In the genomic region with DNA sequence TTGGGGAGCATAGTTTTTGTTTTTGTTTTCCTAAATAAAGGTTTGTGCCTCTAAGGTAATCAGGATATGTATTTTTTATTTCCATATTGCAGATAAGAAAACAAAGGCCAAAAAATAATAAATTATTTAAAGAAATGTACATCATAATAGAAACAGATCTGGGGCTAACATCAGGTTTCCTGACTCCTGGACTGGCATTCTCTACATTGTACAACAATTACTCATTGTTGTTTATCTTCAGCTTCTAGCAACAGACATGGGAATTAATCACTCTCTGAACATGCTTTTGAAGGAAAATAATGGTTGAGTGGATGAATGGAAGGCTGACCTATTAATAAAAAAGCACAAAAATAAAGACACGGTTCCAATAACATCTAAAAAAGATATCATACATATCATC, we compare ENCODE assay signal across 1 cellular context.
TF ChIP-seq lines count a peak whose summit lies in the region.

No MANE protein-coding gene starts in this region.

TF ChIP-seq in SK-N-SH, 30 proteins besides CTCF, POLR2A, EP300 and RAD21 (continued from another document):
- TF ChIP-seq MEF2A (IDR thresholded peaks at IDR 0.05; ENCODE audit: borderline replicate concordance, low read depth) (peak; percentile 23; the same call in 1 of the 2 replicates), SIN3A (IDR thresholded peaks at IDR 0.05; ENCODE audit: borderline replicate concordance, low read depth, low read length) (no peak), TEAD4 (IDR thresholded peaks at IDR 0.05; ENCODE audit: borderline replicate concordance, insufficient read depth) (peak; percentile 90), GATA2 (CRISPR knock-in tag; IDR thresholded peaks at IDR 0.05) (no peak), ELF1 (IDR thresholded peaks at IDR 0.05) (no peak), FOXM1 (IDR thresholded peaks at IDR 0.05; ENCODE audit: low read depth) (0 out of 2 replicates have a peak, but pooled peaks have one; percentile 46), GABPA (IDR thresholded peaks at IDR 0.05; ENCODE audit: low read depth) (no peak), RCOR1 (IDR thresholded peaks at IDR 0.05; ENCODE audit: low read length) (no peak), POLR2AphosphoS5 (IDR thresholded peaks at IDR 0.05; ENCODE audit: low read depth, low read length) (no peak; the same call in 1 of the 2 replicates), MXI1 (IDR thresholded peaks at IDR 0.05; ENCODE audit: low read depth, low read length) (no peak), RXRA (IDR thresholded peaks at IDR 0.05; ENCODE audit: borderline replicate concordance, low read depth) (0 out of 2 replicates have a peak, but pooled peaks have one; percentile 52), EZH2phosphoT487 (IDR thresholded peaks at IDR 0.05; ENCODE audit: borderline replicate concordance, low read depth) (no peak), JUND (IDR thresholded peaks at IDR 0.05) (peak; percentile 94), TAF1 (IDR thresholded peaks at IDR 0.05; ENCODE audit: borderline replicate concordance, low read depth, low read length) (no peak)
- TF ChIP-seq, protein P1, sequence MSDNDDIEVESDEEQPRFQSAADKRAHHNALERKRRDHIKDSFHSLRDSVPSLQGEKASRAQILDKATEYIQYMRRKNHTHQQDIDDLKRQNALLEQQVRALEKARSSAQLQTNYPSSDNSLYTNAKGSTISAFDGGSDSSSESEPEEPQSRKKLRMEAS (IDR thresholded peaks at IDR 0.05; ENCODE audit: low read depth) = 0 out of 2 replicates have a peak, but pooled peaks have one; percentile 32
- TF ChIP-seq, protein P2, sequence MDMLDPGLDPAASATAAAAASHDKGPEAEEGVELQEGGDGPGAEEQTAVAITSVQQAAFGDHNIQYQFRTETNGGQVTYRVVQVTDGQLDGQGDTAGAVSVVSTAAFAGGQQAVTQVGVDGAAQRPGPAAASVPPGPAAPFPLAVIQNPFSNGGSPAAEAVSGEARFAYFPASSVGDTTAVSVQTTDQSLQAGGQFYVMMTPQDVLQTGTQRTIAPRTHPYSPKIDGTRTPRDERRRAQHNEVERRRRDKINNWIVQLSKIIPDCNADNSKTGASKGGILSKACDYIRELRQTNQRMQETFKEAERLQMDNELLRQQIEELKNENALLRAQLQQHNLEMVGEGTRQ (IDR thresholded peaks at IDR 0.05; ENCODE audit: borderline replicate concordance, low read depth, low read length) = no peak
- TF ChIP-seq, protein P3, sequence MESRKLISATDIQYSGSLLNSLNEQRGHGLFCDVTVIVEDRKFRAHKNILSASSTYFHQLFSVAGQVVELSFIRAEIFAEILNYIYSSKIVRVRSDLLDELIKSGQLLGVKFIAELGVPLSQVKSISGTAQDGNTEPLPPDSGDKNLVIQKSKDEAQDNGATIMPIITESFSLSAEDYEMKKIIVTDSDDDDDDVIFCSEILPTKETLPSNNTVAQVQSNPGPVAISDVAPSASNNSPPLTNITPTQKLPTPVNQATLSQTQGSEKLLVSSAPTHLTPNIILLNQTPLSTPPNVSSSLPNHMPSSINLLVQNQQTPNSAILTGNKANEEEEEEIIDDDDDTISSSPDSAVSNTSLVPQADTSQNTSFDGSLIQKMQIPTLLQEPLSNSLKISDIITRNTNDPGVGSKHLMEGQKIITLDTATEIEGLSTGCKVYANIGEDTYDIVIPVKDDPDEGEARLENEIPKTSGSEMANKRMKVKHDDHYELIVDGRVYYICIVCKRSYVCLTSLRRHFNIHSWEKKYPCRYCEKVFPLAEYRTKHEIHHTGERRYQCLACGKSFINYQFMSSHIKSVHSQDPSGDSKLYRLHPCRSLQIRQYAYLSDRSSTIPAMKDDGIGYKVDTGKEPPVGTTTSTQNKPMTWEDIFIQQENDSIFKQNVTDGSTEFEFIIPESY (IDR thresholded peaks at IDR 0.05; ENCODE audit: borderline replicate concordance, low read depth) = peak; percentile 31; the same call in 1 of the 2 replicates
- TF ChIP-seq, protein P4, sequence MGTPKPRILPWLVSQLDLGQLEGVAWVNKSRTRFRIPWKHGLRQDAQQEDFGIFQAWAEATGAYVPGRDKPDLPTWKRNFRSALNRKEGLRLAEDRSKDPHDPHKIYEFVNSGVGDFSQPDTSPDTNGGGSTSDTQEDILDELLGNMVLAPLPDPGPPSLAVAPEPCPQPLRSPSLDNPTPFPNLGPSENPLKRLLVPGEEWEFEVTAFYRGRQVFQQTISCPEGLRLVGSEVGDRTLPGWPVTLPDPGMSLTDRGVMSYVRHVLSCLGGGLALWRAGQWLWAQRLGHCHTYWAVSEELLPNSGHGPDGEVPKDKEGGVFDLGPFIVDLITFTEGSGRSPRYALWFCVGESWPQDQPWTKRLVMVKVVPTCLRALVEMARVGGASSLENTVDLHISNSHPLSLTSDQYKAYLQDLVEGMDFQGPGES (IDR thresholded peaks at IDR 0.05; ENCODE audit: low read depth, low read length) = no peak
- TF ChIP-seq, protein P5, sequence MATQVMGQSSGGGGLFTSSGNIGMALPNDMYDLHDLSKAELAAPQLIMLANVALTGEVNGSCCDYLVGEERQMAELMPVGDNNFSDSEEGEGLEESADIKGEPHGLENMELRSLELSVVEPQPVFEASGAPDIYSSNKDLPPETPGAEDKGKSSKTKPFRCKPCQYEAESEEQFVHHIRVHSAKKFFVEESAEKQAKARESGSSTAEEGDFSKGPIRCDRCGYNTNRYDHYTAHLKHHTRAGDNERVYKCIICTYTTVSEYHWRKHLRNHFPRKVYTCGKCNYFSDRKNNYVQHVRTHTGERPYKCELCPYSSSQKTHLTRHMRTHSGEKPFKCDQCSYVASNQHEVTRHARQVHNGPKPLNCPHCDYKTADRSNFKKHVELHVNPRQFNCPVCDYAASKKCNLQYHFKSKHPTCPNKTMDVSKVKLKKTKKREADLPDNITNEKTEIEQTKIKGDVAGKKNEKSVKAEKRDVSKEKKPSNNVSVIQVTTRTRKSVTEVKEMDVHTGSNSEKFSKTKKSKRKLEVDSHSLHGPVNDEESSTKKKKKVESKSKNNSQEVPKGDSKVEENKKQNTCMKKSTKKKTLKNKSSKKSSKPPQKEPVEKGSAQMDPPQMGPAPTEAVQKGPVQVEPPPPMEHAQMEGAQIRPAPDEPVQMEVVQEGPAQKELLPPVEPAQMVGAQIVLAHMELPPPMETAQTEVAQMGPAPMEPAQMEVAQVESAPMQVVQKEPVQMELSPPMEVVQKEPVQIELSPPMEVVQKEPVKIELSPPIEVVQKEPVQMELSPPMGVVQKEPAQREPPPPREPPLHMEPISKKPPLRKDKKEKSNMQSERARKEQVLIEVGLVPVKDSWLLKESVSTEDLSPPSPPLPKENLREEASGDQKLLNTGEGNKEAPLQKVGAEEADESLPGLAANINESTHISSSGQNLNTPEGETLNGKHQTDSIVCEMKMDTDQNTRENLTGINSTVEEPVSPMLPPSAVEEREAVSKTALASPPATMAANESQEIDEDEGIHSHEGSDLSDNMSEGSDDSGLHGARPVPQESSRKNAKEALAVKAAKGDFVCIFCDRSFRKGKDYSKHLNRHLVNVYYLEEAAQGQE (IDR thresholded peaks at IDR 0.05; ENCODE audit: low read depth, low read length) = no peak
